Comparison of ENCODE assay signal across 19 cellular contexts in the genomic region with DNA sequence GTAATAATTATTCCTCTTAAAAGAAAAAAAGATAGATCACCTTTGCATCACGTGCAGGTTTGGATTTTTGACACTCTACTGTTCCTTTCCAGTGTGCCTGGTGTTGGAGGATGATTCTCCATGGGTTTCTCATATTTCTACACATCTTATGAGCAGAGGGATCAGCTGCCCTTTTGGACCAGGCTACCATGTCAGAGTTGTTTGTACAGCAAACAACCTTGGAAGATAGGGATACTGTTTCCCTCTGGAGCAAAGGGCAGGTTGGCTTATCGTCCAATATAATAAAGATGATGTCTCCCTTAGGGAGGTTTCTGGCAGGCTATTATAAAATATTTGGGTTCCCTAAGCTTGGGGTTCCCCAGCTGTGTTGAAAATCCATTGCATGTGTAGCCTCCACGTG. TPM values are rescaled to one million over a fixed set of nuclear protein-coding genes. Genes with fewer than 3 reads are reported as not detected.
DNase-seq lines count a peak whose midpoint lies in the region; ATAC-seq, FAIRE-seq and TF ChIP-seq lines count a peak whose summit lies in the region.
"Had no signal": no experiment of that assay in that cellular context is flagged by ENCODE, and none has a peak within 500 bp of the region (broad histone marks: within the 10 kb centered on the region; RNA-seq: fewer than 3 reads in every experiment).

No MANE protein-coding gene starts in this region.

- H2AFZ ChIP-seq in HepG2 (ENCODE audit: low read length), result no peak overlapping the region
- H2AFZ ChIP-seq: GM23338 had no signal

- H3K27me3 ChIP-seq in Caco-2 (replicated peaks; ENCODE audit: control insufficient read depth, insufficient read depth, low read length) (no peaks in the 10 kb centered on the region), HepG2 (ENCODE audit: control insufficient read depth in 1 of 2, insufficient read depth in 2 of 2, low read length in 2 of 2) (no peaks in the 10 kb centered on the region; a peak in 1 of 5 replicates), MG63 (no peaks in the 10 kb centered on the region)
- H3K27me3 ChIP-seq: BLaER1 had no signal

- CTCF ChIA-PET in Caco-2 (lab: Charles Lee) (interaction anchor here (0.7 kb wide), 1 partner anchor 29 kb away, joined by 3 read pairs; no protein-coding TSS in a partner anchor), HepG2 (lab: Yijun Ruan, JAX; ENCODE audit: low intra/inter-chr PET ratio, low total read pairs) (no interaction called here)

- BruUV-seq in Caco-2 (replicated peaks; lab: Mats Ljungman, UMichigan) (no TSS peak), HepG2 (replicated peaks; lab: Mats Ljungman, UMichigan) (no TSS peak)

- intact Hi-C loops in Caco-2 (cut with micrococcal nuclease; ENCODE audit: unreplicated experiment) (loop anchor here (1.0 kb wide), 1 partner anchor 10 kb away; no protein-coding TSS in a partner anchor), HepG2 (cut with micrococcal nuclease; ENCODE audit: unreplicated experiment) (no loop called here), posterior vena cava (cut with DNase I) (no loop called here)

- no peak overlapping the region for H3K4me3 ChIP-seq in Caco-2 (ENCODE audit: low read depth, low read length)
- H3K4me3 ChIP-seq in HepG2 (replicated peaks in 1 of 3; ENCODE audit: insufficient read depth in 1 of 3, low read depth in 2 of 3, low read length in 3 of 3), result no peak overlapping the region
- H3K4me3 ChIP-seq in MG63, result no peak overlapping the region
- H3K4me3 ChIP-seq: A549, BLaER1, GM23338 had no signal

- DNase-seq in Caco-2 (peak; percentile 64 to 67), HuH-7.5 (ENCODE audit: low spot score) (peak; percentile 54), HepG2 (ENCODE audit: low spot score) (peak; percentile 59), posterior vena cava (ENCODE audit: low spot score) (peak; percentile 2), MG63 (no peak)
- DNase-seq: Calu3; CD4-positive, alpha-beta memory T cell; HCEC 1CT had no signal

- H3K9me3 ChIP-seq in Caco-2 (no peaks in the 10 kb centered on the region), HepG2 (ENCODE audit: low read length) (0 out of 2 replicates have a peak, but pooled peaks cover 3% of the 10 kb centered on the region), MG63 (peaks cover 2% of the 10 kb centered on the region; the same call in 1 of the 2 replicates)

- TF ChIP-seq CTCF in Caco-2 (IDR thresholded peaks at IDR 0.05; ENCODE audit: insufficient read depth in 1 of 2, low read depth in 1 of 2, low read length in 1 of 2, severe bottlenecking in 1 of 2, unreplicated experiment in 1 of 2) (no peak), HepG2 (CRISPR knock-in tag; IDR thresholded peaks at IDR 0.05) (no peak)

- no peaks in the 10 kb centered on the region for H3K27me3 Mint-ChIP-seq in Caco-2 (ENCODE audit: insufficient read depth, unreplicated experiment)

- H3K36me3 Mint-ChIP-seq in Caco-2 (ENCODE audit: insufficient read depth, unreplicated experiment), result no peaks in the 10 kb centered on the region
- H3K36me3 Mint-ChIP-seq: CD14-positive monocyte; CD4-positive, alpha-beta memory T cell had no signal

- peaks cover 13% of the 10 kb centered on the region for H3K9me3 Mint-ChIP-seq in Caco-2 (ENCODE audit: unreplicated experiment)

- TF ChIP-seq EP300 in HepG2 (IDR thresholded peaks at IDR 0.05; ENCODE audit: low read depth in 2 of 2, low read length in 2 of 2) (peak in 1 of 2 experiments; percentile 74; a peak in 2 of 4 replicates), HepG2 (CRISPR knock-in tag; IDR thresholded peaks at IDR 0.05; ENCODE audit: borderline replicate concordance) (no peak)

- no peak overlapping the region for H3K27ac Mint-ChIP-seq in Caco-2 (ENCODE audit: unreplicated experiment)
- H3K27ac Mint-ChIP-seq: CD14-positive monocyte; CD4-positive, alpha-beta memory T cell; GM23338 had no signal

- 2% methylated on average over 3 of the region's 3 CpGs for WGBS in HepG2 (ENCODE audit: low lambda C conversion rate)

- H3K4me1 Mint-ChIP-seq in Caco-2 (ENCODE audit: low read depth, unreplicated experiment), result peaks cover 27% of the 10 kb centered on the region
- H3K4me1 Mint-ChIP-seq: CD14-positive monocyte; CD4-positive, alpha-beta memory T cell had no signal

- peak overlapping the region; percentile 28; the same call in 1 of the 2 replicates for H3K4me2 ChIP-seq in HepG2 (ENCODE audit: low read depth, low read length)
- H3K4me2 ChIP-seq: A549, BLaER1, GM23338 had no signal

- POLR2A ChIA-PET in Caco-2 (lab: Charles Lee) (no interaction called here), HepG2 (lab: Yijun Ruan, JAX) (no interaction called here)

- H3K4me3 Mint-ChIP-seq in Caco-2 (ENCODE audit: unreplicated experiment), result no peak overlapping the region
- H3K4me3 Mint-ChIP-seq: CD14-positive monocyte; CD4-positive, alpha-beta memory T cell; GM23338 had no signal

- H3K9ac ChIP-seq in HepG2 (ENCODE audit: insufficient read depth, low read depth, low read length), result no peak overlapping the region
- H3K9ac ChIP-seq: BLaER1 had no signal

- FAIRE-seq in HepG2 (lab: Jason Lieb, UNC), result peak; percentile 81
- FAIRE-seq: A549, G401.6, GM12891, H54, HTR-8/SVneo had no signal

- ATAC-seq in HepG2, result peak; percentile 82
- ATAC-seq in GM19023 (IDR thresholded peaks at IDR 0.05; ENCODE audit: unreplicated experiment), result no peak
- ATAC-seq in HG03108 (IDR thresholded peaks at IDR 0.05; ENCODE audit: unreplicated experiment), result no peak
- ATAC-seq: A549, GM23338 had no signal

- H3K79me2 ChIP-seq in HepG2 (ENCODE audit: insufficient read depth, low read length), result no peaks in the 10 kb centered on the region

- in situ Hi-C loops in HepG2 (cut with HindIII; ENCODE audit: extremely low pct_ligation_motif_present, low pct_unique_long_range_greater_than_20kb), result no loop called here

- H3K4me1 ChIP-seq in Caco-2 (peaks cover 35% of the 10 kb centered on the region), HepG2 (ENCODE audit: insufficient read depth, low read length) (peaks cover 25% of the 10 kb centered on the region)
- H3K4me1 ChIP-seq: A549, BLaER1 had no signal

- H4K20me1 ChIP-seq in HepG2 (ENCODE audit: insufficient read depth, low read length), result no peaks in the 10 kb centered on the region
- H4K20me1 ChIP-seq: BLaER1 had no signal

- no peak for TF ChIP-seq POLR2A in HepG2 (IDR thresholded peaks at IDR 0.05; ENCODE audit: insufficient read depth in 1 of 2, low read depth in 2 of 2, low read length in 2 of 2)

- no peak overlapping the region for H3K27ac ChIP-seq in HepG2 (ENCODE audit: extremely low read length, insufficient read depth, low read length)
- H3K27ac ChIP-seq: 22Rv1, A549, BLaER1 had no signal

- H3K36me3 ChIP-seq in Caco-2 (ENCODE audit: control insufficient read depth, insufficient read depth, low read length), result 0 out of 2 replicates have a peak, but pooled peaks cover 1% of the 10 kb centered on the region
- no peaks in the 10 kb centered on the region for H3K36me3 ChIP-seq in HepG2 (replicated peaks in 1 of 2; ENCODE audit: control insufficient read depth in 1 of 2, insufficient read depth in 2 of 2, low read length in 2 of 2)
- H3K36me3 ChIP-seq in MG63, result no peaks in the 10 kb centered on the region
- H3K36me3 ChIP-seq: BLaER1 had no signal

- no peak for TF ChIP-seq RAD21 in HepG2 (CRISPR knock-in tag; IDR thresholded peaks at IDR 0.05)

TF ChIP-seq in HepG2, 621 proteins besides CTCF, POLR2A, EP300 and RAD21 (continues in another document):
- TF ChIP-seq KLF12 (CRISPR knock-in tag; IDR thresholded peaks at IDR 0.05; ENCODE audit: borderline replicate concordance) (no peak), LCORL (IDR thresholded peaks at IDR 0.05) (no peak), LCORL (CRISPR knock-in tag; IDR thresholded peaks at IDR 0.05) (0 out of 2 replicates have a peak, but pooled peaks have one; percentile 33), ZNF598 (CRISPR knock-in tag; IDR thresholded peaks at IDR 0.05; ENCODE audit: borderline replicate concordance) (no peak), ZNF605 (CRISPR knock-in tag; IDR thresholded peaks at IDR 0.05) (no peak), SOX6 (IDR thresholded peaks at IDR 0.05) (no peak), SOX6 (CRISPR knock-in tag; IDR thresholded peaks at IDR 0.05) (peak; percentile 41; the same call in 1 of the 2 replicates), FOXK2 (IDR thresholded peaks at IDR 0.05) (no peak)

RNA-seq across cellular contexts. Expression of gene DAO, which starts 42.1 kb away (rescaled TPM):
- total RNA-seq in Caco-2 (2022) (not detected in 2 replicates), HepG2 (2016; rRNA removed; fragmentation: Illumina TruSeq; extraction: Trizol) (0.82 and 1.1 TPM in 2 replicates), posterior vena cava (under 1 TPM in 1 of 2 donors, not detected in 1; 0.28 TPM)
- 0.44 and 0.51 TPM in 2 replicates for total RNA-seq in HepG2 (2016; cell fraction: cytosol; rRNA removed; fragmentation: Illumina TruSeq; extraction: Trizol; ENCODE audit: low read depth)
- total RNA-seq in HepG2 (2016; cell fraction: insoluble cytoplasmic fraction; rRNA removed; fragmentation: Illumina TruSeq; extraction: Trizol), result 0.97 and 2.2 TPM in 2 replicates
- total RNA-seq in HepG2 (2016; cell fraction: membrane; rRNA removed; fragmentation: Illumina TruSeq; extraction: Trizol), result 0.79 and 1.1 TPM in 2 replicates
- total RNA-seq in HepG2 (2016; cell fraction: nucleus; rRNA removed; fragmentation: Illumina TruSeq; extraction: Trizol), result 1.0 and 1.2 TPM in 2 replicates
- 0.34 and 0.48 TPM in 2 replicates for polyA plus RNA-seq in HepG2 (2011; rRNA removed)
- 0.64 and 0.65 TPM in 2 replicates for polyA plus RNA-seq in HepG2 (2011; cell fraction: cytosol; rRNA removed)
- 0.48 and 0.59 TPM in 2 replicates for polyA plus RNA-seq in HepG2 (2011; cell fraction: nucleus; rRNA removed)
- polyA plus RNA-seq in HepG2 (2012), result 0.23 and 0.43 TPM in 2 replicates
- 0.54 and 0.55 TPM in 2 replicates for polyA plus RNA-seq in HepG2 (2016; cell fraction: cytosol; fragmentation: Illumina TruSeq; extraction: Trizol; ENCODE audit: low read depth)
- 1.6 and 1.7 TPM in 2 replicates for polyA plus RNA-seq in HepG2 (2016; cell fraction: insoluble cytoplasmic fraction; fragmentation: Illumina TruSeq; extraction: Trizol; ENCODE audit: low read depth)
- 0.45 and 0.80 TPM in 2 replicates for polyA plus RNA-seq in HepG2 (2016; cell fraction: membrane; fragmentation: Illumina TruSeq; extraction: Trizol; ENCODE audit: low read depth)
- 1.6 and 1.7 TPM in 2 replicates for polyA plus RNA-seq in HepG2 (2016; cell fraction: nucleus; fragmentation: Illumina TruSeq; extraction: Trizol; ENCODE audit: insufficient read depth, low read depth)
- polyA minus RNA-seq in HepG2 (2011; rRNA and poly(A)+ RNA removed; ENCODE audit: low replicate concordance), result 0.68 TPM in 1 of 2 replicates, not detected in the other
- polyA minus RNA-seq in HepG2 (2011; cell fraction: cytosol; rRNA and poly(A)+ RNA removed), result not detected in 2 replicates
- polyA minus RNA-seq in HepG2 (2011; cell fraction: nucleus; rRNA and poly(A)+ RNA removed), result 0.52 TPM in 1 of 2 replicates, not detected in the other
- total RNA-seq in MG63 (2014; rRNA removed; shearing (Covaris generic); ENCODE audit: low replicate concordance), result not detected in 2 replicates
- total RNA-seq: Calu3; CD4-positive, alpha-beta memory T cell; GM23338 had no signal
- polyA plus RNA-seq: A549; CD14-positive monocyte; CD4-positive, alpha-beta memory T cell; GM23338 had no signal
